ENCODE assay signal across 33 cellular contexts in the genomic region with DNA sequence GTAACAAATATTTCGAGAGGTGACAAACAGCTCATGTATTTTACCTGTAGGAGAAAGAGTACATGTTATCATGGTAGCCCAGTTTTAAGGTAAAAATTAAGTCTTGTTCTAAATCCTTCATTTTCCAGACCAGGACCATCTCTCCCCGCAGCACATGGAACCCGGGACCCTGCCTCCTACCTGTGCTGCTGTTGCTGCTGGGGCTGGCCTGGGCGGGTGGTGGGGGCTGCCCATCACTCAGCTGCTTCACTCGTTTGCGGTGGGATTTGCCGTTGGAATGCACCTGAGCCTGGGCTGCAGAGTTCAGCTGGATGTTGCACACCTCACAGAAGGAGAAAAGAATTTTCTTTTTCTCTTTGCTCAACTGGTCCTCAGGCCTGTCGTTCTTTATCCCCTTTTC.
"Had no signal": no experiment of that assay in that cellular context is flagged by ENCODE, and none has a peak within 500 bp of the region (broad histone marks: within the 10 kb centered on the region; RNA-seq: fewer than 3 reads in every experiment).

No MANE protein-coding gene starts in this region.

- ATAC-seq: activated CD4-positive, CD25-positive, alpha-beta regulatory T cell treated with anti-CD3 and anti-CD28 coated beads, Interleukin-2, amount 50 U/mL, for 24 hours; activated naive CD4-positive, alpha-beta T cell treated with anti-CD3 and anti-CD28 coated beads, Interleukin-2, amount 50 U/mL, for 72 hours; activated T-cell treated with anti-CD3 and anti-CD28 coated beads, Interleukin-2, amount 50 U/mL, for 4 hours; body of pancreas; WTC11 had no signal

- H3K27ac Mint-ChIP-seq: activated CD4-positive, alpha-beta memory T cell treated with anti-CD3 and anti-CD28 coated beads for 36 hours; activated naive CD4-positive, alpha-beta T cell treated with anti-CD3 and anti-CD28 coated beads for 36 hours; activated naive CD4-positive, alpha-beta T cell treated with anti-CD3 and anti-CD28 coated beads, Interleukin-2, amount 50 U/mL, for 72 hours; activated T-helper 1 cell treated with anti-CD3 and anti-CD28 coated beads, Interleukin-12 subunit alpha, Interleukin-12 subunit beta, Interleukin-2, Interleukin-4 antibody, amounts not matched to agents 30 ng/mL and 10 ng/mL and 1 ng/mL, durations not matched to agents 14 hours and 24 hours and 36 hours; T-helper 1 cell treated with Interleukin-12 subunit alpha and Interleukin-12 subunit beta and Interleukin-4 antibody, amounts not matched to agents 30 μg/mL and 1 μg/mL, for 36 hours; T-helper 2 cell treated with Interferon-gamma antibody and Interleukin-4, amounts not matched to agents 5 μg/mL and 100 μg/mL, for 36 hours; WTC11 had no signal

- H3K27ac ChIP-seq: adrenal gland, body of pancreas, KMS-11, Peyer's patch had no signal

- H3K4me3 ChIP-seq: adrenal gland, body of pancreas, Peyer's patch had no signal

- H3K4me3 Mint-ChIP-seq: activated CD4-positive, alpha-beta memory T cell treated with anti-CD3 and anti-CD28 coated beads for 36 hours; activated naive CD4-positive, alpha-beta T cell treated with anti-CD3 and anti-CD28 coated beads for 36 hours; activated T-cell treated with anti-CD3 and anti-CD28 coated beads, Interleukin-2, amount 50 U/mL, for 4 hours; activated T-helper 1 cell treated with anti-CD3 and anti-CD28 coated beads, Interleukin-12 subunit alpha, Interleukin-12 subunit beta, Interleukin-2, Interleukin-4 antibody, amounts not matched to agents 30 ng/mL and 10 ng/mL and 1 ng/mL, durations not matched to agents 14 hours and 24 hours and 36 hours; T-helper 1 cell treated with Interleukin-12 subunit alpha and Interleukin-12 subunit beta and Interleukin-4 antibody, amounts not matched to agents 30 μg/mL and 1 μg/mL, for 36 hours; T-helper 2 cell treated with Interferon-gamma antibody and Interleukin-4, amounts not matched to agents 5 μg/mL and 100 μg/mL, for 36 hours; WTC11 had no signal

- H3K9me3 ChIP-seq: adrenal gland, body of pancreas, Peyer's patch had no signal

- H3K27me3 ChIP-seq: adrenal gland, body of pancreas, Peyer's patch had no signal

- DNase-seq: activated CD4-positive, alpha-beta memory T cell treated with anti-CD3 and anti-CD28 coated beads for 36 hours; activated CD4-positive, alpha-beta T cell treated with anti-CD3 and anti-CD28 coated beads for 4 hours; activated CD4-positive, alpha-beta T cell treated with anti-CD3 and anti-CD28 coated beads, Interleukin-2, amount 50 U/mL, for 1 hour; activated CD8-positive, alpha-beta memory T cell treated with anti-CD3 and anti-CD28 coated beads, Interleukin-2, amount 50 U/mL, for 4 hours; activated gamma-delta T cell treated with Interleukin-2 at 50 U/mL for 16 hours; activated naive CD4-positive, alpha-beta T cell treated with anti-CD3 and anti-CD28 coated beads for 36 hours; activated T-cell treated with anti-CD3 and anti-CD28 coated beads for 4 hours; activated T-cell treated with anti-CD3 and anti-CD28 coated beads, Interleukin-2, amount 50 U/mL, for 4 hours; body of pancreas; MM.1S; MV-4-11; NCI-H1092; NCI-H1417; NCI-H146; NCI-H187; NCI-H2029 treated with DMSO at 0.1 percent for 48 hours; NCI-H2107; NCI-H2171; NCI-H510A; NCI-H526; NCI-H748 treated with DMSO at 0.1 percent for 48 hours; NK-92 treated with Interleukin-12 subunit alpha and Interleukin-12 subunit beta, amount 100 ng/mL, for 24 hours; PC-3; Peyer's patch; RPMI8226 had no signal

- H3K36me3 Mint-ChIP-seq: activated CD4-positive, alpha-beta memory T cell treated with anti-CD3 and anti-CD28 coated beads for 36 hours; activated naive CD4-positive, alpha-beta T cell treated with anti-CD3 and anti-CD28 coated beads, Interleukin-2, amount 50 U/mL, for 72 hours had no signal

- H3K9me3 Mint-ChIP-seq: activated CD4-positive, alpha-beta memory T cell treated with anti-CD3 and anti-CD28 coated beads for 36 hours; activated naive CD4-positive, alpha-beta T cell treated with anti-CD3 and anti-CD28 coated beads for 36 hours; activated T-helper 1 cell treated with anti-CD3 and anti-CD28 coated beads, Interleukin-12 subunit alpha, Interleukin-12 subunit beta, Interleukin-2, Interleukin-4 antibody, amounts not matched to agents 30 ng/mL and 10 ng/mL and 1 ng/mL, durations not matched to agents 14 hours and 24 hours and 36 hours; T-helper 1 cell treated with Interleukin-12 subunit alpha and Interleukin-12 subunit beta and Interleukin-4 antibody, amounts not matched to agents 30 μg/mL and 1 μg/mL, for 36 hours; T-helper 2 cell treated with Interferon-gamma antibody and Interleukin-4, amounts not matched to agents 5 μg/mL and 100 μg/mL, for 36 hours had no signal

- H3K4me1 ChIP-seq: adrenal gland, body of pancreas, Peyer's patch had no signal

- H3K36me3 ChIP-seq: adrenal gland, Peyer's patch had no signal
